In the genomic region with DNA sequence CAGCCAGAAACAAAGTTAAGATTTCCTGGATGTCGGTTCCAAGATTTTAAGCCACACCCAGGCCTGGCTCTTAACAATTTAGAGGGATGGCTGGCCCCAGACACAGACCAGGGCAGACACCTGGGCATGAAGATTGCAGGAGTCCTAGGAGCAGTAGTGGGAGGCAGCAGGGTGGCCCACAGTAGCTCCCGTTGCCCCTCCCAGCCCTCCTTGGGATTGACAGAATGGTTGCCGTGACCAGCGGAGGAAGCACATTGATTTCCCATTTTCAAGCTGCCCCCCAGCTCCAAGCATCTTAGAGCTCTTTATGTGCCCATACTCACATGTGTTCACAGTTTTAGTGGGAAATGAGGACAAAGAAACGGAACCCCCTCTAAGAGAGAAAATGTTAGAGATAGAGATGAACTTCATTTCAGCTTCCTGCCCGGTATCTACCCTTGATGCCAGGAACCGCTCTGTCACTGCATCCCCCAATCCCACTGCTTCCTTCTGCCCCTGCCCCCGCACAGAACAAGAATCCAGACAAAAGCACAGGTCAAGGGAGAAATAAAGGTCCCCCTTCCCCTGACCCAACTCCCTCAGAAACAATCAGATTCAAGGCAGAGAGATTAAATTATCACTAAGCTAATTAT, we compare ENCODE assay signal across 17 cellular contexts.
DNase-seq lines count a peak whose midpoint lies in the region; ATAC-seq, FAIRE-seq and TF ChIP-seq lines count a peak whose summit lies in the region.
"Had no signal": no experiment of that assay in that cellular context is flagged by ENCODE, and none has a peak within 500 bp of the region (broad histone marks: within the 10 kb centered on the region; RNA-seq: fewer than 3 reads in every experiment).

No MANE protein-coding gene starts in this region.

- no peak overlapping the region for H3K56ac ChIP-seq in mesendoderm (ENCODE audit: low read length)

- H3K18ac ChIP-seq in mesendoderm (ENCODE audit: low read length): no peak overlapping the region

- H3K4me1 Mint-ChIP-seq in activated CD8-positive, alpha-beta T cell treated with anti-CD3 and anti-CD28 coated beads, Interleukin-2, amount 10 ng/mL, durations not matched to agents 7 days and 5 days (ENCODE audit: low read depth): peaks cover 71% of the 10 kb centered on the region
- H3K4me1 Mint-ChIP-seq in activated CD8-positive, alpha-beta T cell treated with anti-CD3 and anti-CD28 coated beads for 36 hours (ENCODE audit: low read depth): peaks cover 14% of the 10 kb centered on the region
- H3K4me1 Mint-ChIP-seq in brain: peaks cover 59% of the 10 kb centered on the region

- no peak overlapping the region for H3K9ac ChIP-seq in mesendoderm (ENCODE audit: low read length)

- peak overlapping the region; percentile 33 for H3K27ac Mint-ChIP-seq in activated CD8-positive, alpha-beta T cell treated with anti-CD3 and anti-CD28 coated beads, Interleukin-2, amount 10 ng/mL, durations not matched to agents 7 days and 5 days
- H3K27ac Mint-ChIP-seq in activated CD8-positive, alpha-beta T cell treated with anti-CD3 and anti-CD28 coated beads for 36 hours: no peak overlapping the region
- peak overlapping the region; percentile 28 to 95 (median 70) for H3K27ac Mint-ChIP-seq in brain

- no peak for FAIRE-seq in D721Med (lab: Jason Lieb, UNC)
- FAIRE-seq: A204.1, K562 had no signal

- H3K4ac ChIP-seq in mesendoderm (ENCODE audit: low read depth, low read length): no peak overlapping the region

- WGBS in mesendoderm (ENCODE audit: extremely low coverage, insufficient coverage, low lambda C conversion rate): no CpG with 5 or more reads among the region's 8 CpGs
- WGBS in spleen, 5 donors: 24 to 41% (median 28%) methylated on average over 8 of the region's 8 CpGs

- ATAC-seq in activated CD8-positive, alpha-beta T cell treated with anti-CD3 and anti-CD28 coated beads, Interleukin-2, amount 10 ng/mL, durations not matched to agents 7 days and 5 days: no peak
- ATAC-seq in activated CD8-positive, alpha-beta T cell treated with anti-CD3 and anti-CD28 coated beads for 36 hours: no peak
- ATAC-seq in HG02870 (IDR thresholded peaks at IDR 0.05; ENCODE audit: unreplicated experiment): no peak
- ATAC-seq: K562, Panc1, Right ventricle myocardium inferior had no signal

- H3K36me3 Mint-ChIP-seq in activated CD8-positive, alpha-beta T cell treated with anti-CD3 and anti-CD28 coated beads, Interleukin-2, amount 10 ng/mL, durations not matched to agents 7 days and 5 days (ENCODE audit: low read depth): peaks cover 54% of the 10 kb centered on the region
- H3K36me3 Mint-ChIP-seq in activated CD8-positive, alpha-beta T cell treated with anti-CD3 and anti-CD28 coated beads for 36 hours (ENCODE audit: low read depth): no peaks in the 10 kb centered on the region
- no peaks in the 10 kb centered on the region for H3K36me3 Mint-ChIP-seq in brain

- H3K79me1 ChIP-seq in mesendoderm (ENCODE audit: low read length): no peaks in the 10 kb centered on the region

- POLR2A ChIA-PET in activated CD8-positive, alpha-beta T cell treated with anti-CD3 and anti-CD28 coated beads, Interleukin-2, amount 10 ng/mL, durations not matched to agents 7 days and 5 days (lab: Charles Lee): interaction anchor here (1.1 kb wide), 1 partner anchor 8 kb away, joined by 3 read pairs; no protein-coding TSS in a partner anchor
- POLR2A ChIA-PET in activated CD8-positive, alpha-beta T cell treated with anti-CD3 and anti-CD28 coated beads for 36 hours (lab: Charles Lee): interaction anchor here (0.8 kb wide), 1 partner anchor 9 kb away, joined by 3 read pairs; no protein-coding TSS in a partner anchor

- no peak overlapping the region for H2BK5ac ChIP-seq in mesendoderm (ENCODE audit: low read length)

- CTCF ChIA-PET in activated CD8-positive, alpha-beta T cell treated with anti-CD3 and anti-CD28 coated beads, Interleukin-2, amount 10 ng/mL, durations not matched to agents 7 days and 5 days (lab: Charles Lee): interaction anchor here (1.4 to 2.9 kb wide), 5 partner anchors 12 to 105 kb away, joined by 3 to 11 read pairs (median 8); no protein-coding TSS in a partner anchor
- CTCF ChIA-PET in activated CD8-positive, alpha-beta T cell treated with anti-CD3 and anti-CD28 coated beads for 36 hours (lab: Charles Lee): interaction anchor here (1.1 kb wide), 1 partner anchor 81 kb away, joined by 4 read pairs; no protein-coding TSS in a partner anchor

- H3K36me3 ChIP-seq in mesendoderm (ENCODE audit: control insufficient read depth, insufficient read depth, low read length): no peaks in the 10 kb centered on the region
- H3K36me3 ChIP-seq in effector memory CD4-positive, alpha-beta T cell (ENCODE audit: control insufficient read depth, insufficient read depth, low read length): no peaks in the 10 kb centered on the region
- H3K36me3 ChIP-seq in spleen: no peaks in the 10 kb centered on the region
- H3K36me3 ChIP-seq: HAP-1 had no signal

- no peak overlapping the region for H4K5ac ChIP-seq in mesendoderm (ENCODE audit: low read length)

- H4K8ac ChIP-seq in mesendoderm (ENCODE audit: low read depth, low read length): no peak overlapping the region

- H3K27ac ChIP-seq in mesendoderm (ENCODE audit: low read depth, low read length) (peak overlapping the region; percentile 26), spleen (no peak overlapping the region)
- no peak overlapping the region for H3K27ac ChIP-seq in effector memory CD4-positive, alpha-beta T cell (ENCODE audit: insufficient read depth, low read length, poor library complexity, severe bottlenecking)
- H3K27ac ChIP-seq: C4-2B had no signal

- no peaks in the 10 kb centered on the region for H3K9me3 Mint-ChIP-seq in activated CD8-positive, alpha-beta T cell treated with anti-CD3 and anti-CD28 coated beads, Interleukin-2, amount 10 ng/mL, durations not matched to agents 7 days and 5 days (ENCODE audit: insufficient read depth)
- peaks cover 3% of the 10 kb centered on the region for H3K9me3 Mint-ChIP-seq in activated CD8-positive, alpha-beta T cell treated with anti-CD3 and anti-CD28 coated beads for 36 hours
- peaks cover 0 to 11% (median 4%) of the 10 kb centered on the region in 5 experiments for H3K9me3 Mint-ChIP-seq in brain

- H3K4me3 ChIP-seq in mesendoderm (ENCODE audit: low read length) (no peak overlapping the region), spleen (no peak overlapping the region)
- no peak overlapping the region for H3K4me3 ChIP-seq in effector memory CD4-positive, alpha-beta T cell (ENCODE audit: insufficient read depth, low read depth, low read length, poor library complexity, severe bottlenecking)
- H3K4me3 ChIP-seq: HAP-1, K562 had no signal

- DNase-seq in activated CD8-positive, alpha-beta T cell treated with anti-CD3 and anti-CD28 coated beads, Interleukin-2, amount 10 ng/mL, durations not matched to agents 7 days and 5 days: no peak
- DNase-seq in activated CD8-positive, alpha-beta T cell treated with anti-CD3 and anti-CD28 coated beads for 36 hours: no peak
- DNase-seq in mesendoderm (no peak), spleen (no peak), D721Med (ENCODE audit: insufficient read length, low spot score) (no peak)
- no peak for DNase-seq in effector memory CD4-positive, alpha-beta T cell
- DNase-seq: COR-L47, NCI-H1436 treated with DMSO at 0.1 percent for 48 hours, NCI-H2081 had no signal

- no peak overlapping the region for H2BK15ac ChIP-seq in mesendoderm (replicated peaks; ENCODE audit: low read depth)

- no peak for TF ChIP-seq POLR2A in spleen (IDR thresholded peaks at IDR 0.05)

- H3K4me1 ChIP-seq in mesendoderm (ENCODE audit: control insufficient read depth, low read depth, low read length) (peaks cover 3% of the 10 kb centered on the region), spleen (peaks cover 0 to 11% (median 3%) of the 10 kb centered on the region in 6 donors)
- no peaks in the 10 kb centered on the region for H3K4me1 ChIP-seq in effector memory CD4-positive, alpha-beta T cell (ENCODE audit: control insufficient read depth, insufficient read depth, low read length, poor library complexity, severe bottlenecking)
- H3K4me1 ChIP-seq: HAP-1 had no signal

- H3K79me2 ChIP-seq in mesendoderm (ENCODE audit: control insufficient read depth, insufficient read depth, low read length): no peaks in the 10 kb centered on the region

- peaks cover 17% of the 10 kb centered on the region for H3K27me3 Mint-ChIP-seq in activated CD8-positive, alpha-beta T cell treated with anti-CD3 and anti-CD28 coated beads, Interleukin-2, amount 10 ng/mL, durations not matched to agents 7 days and 5 days (ENCODE audit: low read depth)
- no peaks in the 10 kb centered on the region for H3K27me3 Mint-ChIP-seq in activated CD8-positive, alpha-beta T cell treated with anti-CD3 and anti-CD28 coated beads for 36 hours
- H3K27me3 Mint-ChIP-seq in brain: peaks cover 15% of the 10 kb centered on the region

- intact Hi-C loops in activated CD8-positive, alpha-beta T cell treated with anti-CD3 and anti-CD28 coated beads for 36 hours (cut with micrococcal nuclease): no loop called here
- intact Hi-C loops in spleen (cut with DNase I; ENCODE audit: low total_unique reads): no loop called here

- H2AK5ac ChIP-seq in mesendoderm (ENCODE audit: low read length): no peak overlapping the region

- TF ChIP-seq CTCF in activated CD8-positive, alpha-beta T cell treated with anti-CD3 and anti-CD28 coated beads for 36 hours (IDR thresholded peaks at IDR 0.05): no peak
- no peak for TF ChIP-seq CTCF in brain (conservative IDR thresholded peaks at IDR 0.05)
- no peak for TF ChIP-seq CTCF in spleen (IDR thresholded peaks at IDR 0.05 in 8 of 11, conservative IDR thresholded peaks at IDR 0.05 in 3 of 11)
- TF ChIP-seq CTCF in D721Med (IDR thresholded peaks at IDR 0.05; ENCODE audit: insufficient read depth, missing control alignments): no peak

- H3K4me3 Mint-ChIP-seq in activated CD8-positive, alpha-beta T cell treated with anti-CD3 and anti-CD28 coated beads, Interleukin-2, amount 10 ng/mL, durations not matched to agents 7 days and 5 days: no peak overlapping the region
- no peak overlapping the region for H3K4me3 Mint-ChIP-seq in activated CD8-positive, alpha-beta T cell treated with anti-CD3 and anti-CD28 coated beads for 36 hours
- H3K4me3 Mint-ChIP-seq in brain: peak overlapping the region; percentile 15 to 76 (median 56)

- H3K9me3 ChIP-seq in effector memory CD4-positive, alpha-beta T cell (ENCODE audit: control insufficient read depth, low read length): no peaks in the 10 kb centered on the region
- no peaks in the 10 kb centered on the region for H3K9me3 ChIP-seq in spleen
- H3K9me3 ChIP-seq: HAP-1 had no signal

- no peak overlapping the region for H3K4me2 ChIP-seq in mesendoderm (ENCODE audit: low read length)

- H3K23ac ChIP-seq in mesendoderm (ENCODE audit: low read length): no peak overlapping the region

- H3K27me3 ChIP-seq in mesendoderm (ENCODE audit: insufficient read depth, low read length, poor library complexity): no peaks in the 10 kb centered on the region
- no peaks in the 10 kb centered on the region for H3K27me3 ChIP-seq in effector memory CD4-positive, alpha-beta T cell (replicated peaks; ENCODE audit: control insufficient read depth, insufficient read depth, low read length, poor library complexity, severe bottlenecking)
- H3K27me3 ChIP-seq in spleen (replicated peaks in 1 of 7): peaks cover 0 to 46% (median 0%) of the 10 kb centered on the region in 7 donors

- H2BK120ac ChIP-seq in mesendoderm (ENCODE audit: low read depth, low read length): no peak overlapping the region

Comparison
In these comparisons a context has a peak if more than half of its experiments do, and no peak if none do; other contexts are left out.
1. H3K4me3 Mint-ChIP-seq: peak in brain (5 of 5); none in activated CD8-positive, alpha-beta T cell treated with anti-CD3 and anti-CD28 coated beads, Interleukin-2, amount 10 ng/mL, durations not matched to agents 7 days and 5 days (single experiment) and activated CD8-positive, alpha-beta T cell treated with anti-CD3 and anti-CD28 coated beads for 36 hours (single experiment).